Comparison of ENCODE assay signal across 8 cellular contexts in the genomic region with DNA sequence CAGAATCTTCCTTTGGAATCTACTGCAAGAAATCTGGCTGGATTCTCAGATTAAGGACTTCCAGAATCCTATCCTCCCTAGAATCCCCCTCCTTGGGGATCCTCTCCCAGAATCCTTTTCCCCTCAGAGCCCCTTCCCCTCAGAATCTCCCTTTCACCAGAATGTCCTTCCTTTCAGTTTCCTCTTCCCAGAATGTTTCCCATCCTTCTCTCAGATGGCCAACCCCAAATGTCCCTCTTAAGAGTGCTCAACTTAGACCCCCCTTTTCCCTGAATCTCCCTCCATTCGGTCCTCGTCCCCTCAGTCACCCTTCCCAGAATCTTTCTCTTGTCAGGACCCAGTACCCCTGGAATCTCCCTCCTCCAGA. TPM values are rescaled to one million over a fixed set of nuclear protein-coding genes. Genes with fewer than 3 reads are reported as not detected.
A peak's percentile ranks its signal among the peaks of the same experiment; 100 is the strongest.
DNase-seq lines count a peak whose midpoint lies in the region; ATAC-seq, FAIRE-seq and TF ChIP-seq lines count a peak whose summit lies in the region.

No MANE protein-coding gene starts in this region.

- H3K27me3 ChIP-seq in CD4-positive, CD25-positive, alpha-beta regulatory T cell (ENCODE audit: control insufficient read depth, insufficient read depth, low read length), result no peaks in the 10 kb centered on the region
- H3K27me3 ChIP-seq in NT2/D1 (ENCODE audit: insufficient read depth, insufficient read length), result no peaks in the 10 kb centered on the region
- no peaks in the 10 kb centered on the region; a peak in 1 of 7 replicates for H3K27me3 ChIP-seq in H1 (replicated peaks in 1 of 4; ENCODE audit: control insufficient read depth in 3 of 4, extremely low read depth in 1 of 4, insufficient read depth in 3 of 4, low read length in 3 of 4)
- H3K27me3 ChIP-seq in neuron (ENCODE audit: insufficient read depth, low read length), result no peaks in the 10 kb centered on the region

- H3K4me1 ChIP-seq in CD4-positive, CD25-positive, alpha-beta regulatory T cell (ENCODE audit: control insufficient read depth, insufficient read depth, low read length, poor library complexity, severe bottlenecking), result peaks cover 29% of the 10 kb centered on the region
- H3K4me1 ChIP-seq in NT2/D1 (ENCODE audit: insufficient read depth, insufficient read length), result peaks cover 4% of the 10 kb centered on the region
- H3K4me1 ChIP-seq in H1 (replicated peaks in 1 of 4; ENCODE audit: control insufficient read depth in 3 of 4, insufficient read depth in 4 of 4, low read length in 3 of 4), result peaks cover 0 to 5% (median 0%) of the 10 kb centered on the region in 4 experiments; a peak in 3 of 7 replicates
- peaks cover 18% of the 10 kb centered on the region for H3K4me1 ChIP-seq in neuron (ENCODE audit: insufficient read depth, low read length)

- H3K36me3 ChIP-seq in CD4-positive, CD25-positive, alpha-beta regulatory T cell (ENCODE audit: control insufficient read depth, insufficient read depth, low read length), result peaks cover 23% of the 10 kb centered on the region
- H3K36me3 ChIP-seq in NT2/D1 (ENCODE audit: insufficient read depth, insufficient read length, low read length) (peaks cover 37% of the 10 kb centered on the region), H1 (ENCODE audit: control insufficient read depth in 2 of 4, insufficient read depth in 4 of 4, low read length in 3 of 4) (peaks cover 20 to 30% (median 23%) of the 10 kb centered on the region in 4 experiments), neuron (ENCODE audit: insufficient read depth, low read length) (peaks cover 26% of the 10 kb centered on the region)

- H3K23me2 ChIP-seq in H1 (ENCODE audit: low read depth, low read length), result peaks cover 8% of the 10 kb centered on the region; the same call in 1 of the 2 replicates

- no peak overlapping the region for H4K91ac ChIP-seq in H1 (replicated peaks; ENCODE audit: insufficient read length, low read length)

- no peak overlapping the region for H3K14ac ChIP-seq in H1 (ENCODE audit: insufficient read length)

- H3K79me1 ChIP-seq in H1 (ENCODE audit: low read depth, low read length), result peaks cover 8% of the 10 kb centered on the region

- TF ChIP-seq RAD21 in H1 (IDR thresholded peaks at IDR 0.05 in 1 of 2, conservative IDR thresholded peaks at IDR 0.05 in 1 of 2; ENCODE audit: low read depth in 2 of 2, low read length in 2 of 2), result no peak

- peaks cover 7 to 20% of the 10 kb centered on the region in 2 experiments; a peak in 3 of 4 replicates for H3K79me2 ChIP-seq in H1 (ENCODE audit: control insufficient read depth in 1 of 2, insufficient read depth in 2 of 2, low read length in 2 of 2)

- H2AFZ ChIP-seq in H1 (ENCODE audit: low read length), result no peak overlapping the region
- H2AFZ ChIP-seq in neuron (ENCODE audit: low read depth, low read length), result no peak overlapping the region

- peak overlapping the region; percentile 66; the same call in 1 of the 2 replicates for H3K18ac ChIP-seq in H1 (ENCODE audit: extremely low read depth, low read length)

- H3K9me3 ChIP-seq in CD4-positive, CD25-positive, alpha-beta regulatory T cell (ENCODE audit: control insufficient read depth in 2 of 2, low read length in 2 of 2), result no peaks in the 10 kb centered on the region
- H3K9me3 ChIP-seq in NT2/D1 (ENCODE audit: insufficient read depth, low read length) (no peaks in the 10 kb centered on the region), H1 (ENCODE audit: insufficient read depth in 2 of 2, low read depth in 1 of 2, low read length in 1 of 2) (no peaks in the 10 kb centered on the region), neuron (ENCODE audit: low read length) (no peaks in the 10 kb centered on the region)

- peaks cover 4% of the 10 kb centered on the region for H3K27me3 Mint-ChIP-seq in CD4-positive, CD25-positive, alpha-beta regulatory T cell

- H3K4me3 Mint-ChIP-seq in CD4-positive, CD25-positive, alpha-beta regulatory T cell, result peak overlapping the region; percentile 92 to 100 (median 99)

- no peak for TF ChIP-seq CTCF in H1 (IDR thresholded peaks at IDR 0.05; ENCODE audit: control extremely low read depth in 1 of 3, insufficient read depth in 1 of 3, low read depth in 1 of 3, low read length in 3 of 3)
- TF ChIP-seq CTCF in GM10266 (IDR thresholded peaks at IDR 0.05; ENCODE audit: control insufficient read depth, insufficient read depth, low read depth, missing control alignments), result no peak

- H3K27ac ChIP-seq in CD4-positive, CD25-positive, alpha-beta regulatory T cell (ENCODE audit: insufficient read depth, low read length, poor library complexity, severe bottlenecking), result peak overlapping the region; percentile 90
- peak overlapping the region; percentile 69; the same call in 1 of the 2 replicates for H3K27ac ChIP-seq in H1 (ENCODE audit: low read depth, low read length)

- H2BK12ac ChIP-seq in H1 (ENCODE audit: low read depth, low read length), result no peak overlapping the region

- no peak for TF ChIP-seq EP300 in H1 (IDR thresholded peaks at IDR 0.05; ENCODE audit: borderline replicate concordance in 1 of 2, low read depth in 2 of 2, low read length in 2 of 2)

- peak overlapping the region; percentile 82 to 87 for H3K4me2 ChIP-seq in H1 (ENCODE audit: insufficient read depth in 1 of 2, low read depth in 2 of 2, low read length in 2 of 2)

- H2BK20ac ChIP-seq in H1 (ENCODE audit: low read length), result no peak overlapping the region

- H3K23ac ChIP-seq in H1 (ENCODE audit: insufficient read length), result no peak overlapping the region

- no peak overlapping the region for H2BK120ac ChIP-seq in H1 (replicated peaks; ENCODE audit: low read depth, low read length)

- peaks cover 0 to 2% (median 0%) of the 10 kb centered on the region in 7 donors for H3K9me3 Mint-ChIP-seq in CD4-positive, CD25-positive, alpha-beta regulatory T cell

- H2BK5ac ChIP-seq in H1 (ENCODE audit: low read depth, low read length), result peak overlapping the region; percentile 75; the same call in 1 of the 2 replicates

- ATAC-seq in CD4-positive, CD25-positive, alpha-beta regulatory T cell (ENCODE audit: low read depth in 2 of 2), result no peak
- ATAC-seq in GM18505 (IDR thresholded peaks at IDR 0.05; ENCODE audit: unreplicated experiment), result no peak

- H3K4me3 ChIP-seq in CD4-positive, CD25-positive, alpha-beta regulatory T cell (ENCODE audit: low read depth, low read length), result peak overlapping the region; percentile 84
- H3K4me3 ChIP-seq in NT2/D1 (ENCODE audit: insufficient read length, low read depth) (peak overlapping the region; percentile 92), H1 (ENCODE audit: extremely low read depth in 1 of 4, insufficient read depth in 2 of 4, low read depth in 3 of 4, low read length in 4 of 4) (peak overlapping the region; percentile 97 to 99 (median 98)), neuron (ENCODE audit: low read length) (peak overlapping the region; percentile 78)

- peaks cover 2 to 18% of the 10 kb centered on the region in 2 experiments for H4K20me1 ChIP-seq in H1 (replicated peaks in 1 of 2; ENCODE audit: control insufficient read depth in 1 of 2, insufficient read depth in 2 of 2, low read length in 2 of 2)

- no peak for FAIRE-seq in H1 (lab: Jason Lieb, UNC)

- no peak for DNase-seq in CD4-positive, CD25-positive, alpha-beta regulatory T cell
- DNase-seq in NT2/D1 (ENCODE audit: low read depth, low spot score), result no peak
- DNase-seq in H1 (ENCODE audit: low read depth in 1 of 2, low spot score in 2 of 2), result no peak
- DNase-seq in GM10266 (ENCODE audit: extremely low spot score), result no peak
- no peak for DNase-seq in NCI-H524 (lab: John Stamatoyannopoulos, UW)
- DNase-seq in mucosa of gallbladder (ENCODE audit: low spot score), result no peak

- TF ChIP-seq POLR2A in H1 (IDR thresholded peaks at IDR 0.05; ENCODE audit: control extremely low read depth in 1 of 2, low read depth in 2 of 2, low read length in 2 of 2), result no peak
- no peak for TF ChIP-seq POLR2A in GM18505 (IDR thresholded peaks at IDR 0.05; ENCODE audit: borderline replicate concordance, extremely low read depth, insufficient read depth, insufficient read length)

- no peak overlapping the region for H2BK15ac ChIP-seq in H1 (ENCODE audit: low read length)

- H3K27ac Mint-ChIP-seq in CD4-positive, CD25-positive, alpha-beta regulatory T cell, result peak overlapping the region; percentile 99

- no peak overlapping the region for H4K5ac ChIP-seq in H1 (ENCODE audit: insufficient read length, low read depth, low read length)

- H3K4ac ChIP-seq in H1 (replicated peaks; ENCODE audit: insufficient read length, low read depth, low read length), result no peak overlapping the region

- POLR2A ChIA-PET in H1 (lab: Charles Lee; ENCODE audit: partially characterized antibody), result interaction anchor here (0.5 to 47.8 kb wide), 34 partner anchors 10 to 397 kb away, joined by 3 to 1154 read pairs (median 7); a partner anchor contains a TSS

- peaks cover 19% of the 10 kb centered on the region for H3K36me3 Mint-ChIP-seq in CD4-positive, CD25-positive, alpha-beta regulatory T cell

- H3K56ac ChIP-seq in H1 (replicated peaks; ENCODE audit: insufficient read length, low read depth, low read length), result peak overlapping the region; percentile 84

- CTCF ChIA-PET in H1 (lab: Charles Lee; ENCODE audit: partially characterized antibody), result interaction anchor here (0.8 to 1.6 kb wide), 8 partner anchors 8 to 39 kb away, joined by 3 to 11 read pairs (median 5); a partner anchor contains a TSS

- H4K8ac ChIP-seq in H1 (ENCODE audit: extremely low read depth, insufficient read depth, low read length), result no peak overlapping the region

- WGBS in H1 (ENCODE audit: extremely low coverage in 1 of 2, insufficient coverage in 1 of 2, insufficient read length in 1 of 2, insufficient replicate concordance in 2 of 2, low coverage in 1 of 2, low lambda C conversion rate in 2 of 2, missing lambda C conversion rate in 1 of 2), 2 experiments, result 0% methylated on average over 1 of the region's 2 CpGs; no CpG with 5 or more reads in 1 of the 2 experiments

- H3K9ac ChIP-seq in NT2/D1 (ENCODE audit: insufficient read length, low read depth) (peak overlapping the region; percentile 92), H1 (replicated peaks in 1 of 4; ENCODE audit: extremely low read depth in 1 of 4, low read depth in 3 of 4, low read length in 3 of 4) (peak overlapping the region; percentile 60 to 92 (median 72))

- H3K4me1 Mint-ChIP-seq in CD4-positive, CD25-positive, alpha-beta regulatory T cell, result peaks cover 0 to 53% (median 30%) of the 10 kb centered on the region in 4 donors

- H2AK5ac ChIP-seq in H1 (ENCODE audit: low read depth, low read length), result 0 out of 2 replicates have a peak overlapping the region, but pooled peaks have one; percentile 75

RNA-seq across cellular contexts. Expression of a gene that starts 0.6 kb away (rescaled TPM):
- total RNA-seq in CD4-positive, CD25-positive, alpha-beta regulatory T cell, result 2,708 TPM
- polyA plus RNA-seq in CD4-positive, CD25-positive, alpha-beta regulatory T cell, result 1,000 to 10,000 TPM; 1,440 to 2,367 (median 1,925) TPM
- total RNA-seq in H1 (2021; fragmentation: NEBNext Ultra II Directional; extraction: Animal tissue kit (Norgen Biotek cat#: 25700)), result 2,433 and 2,482 TPM in 2 replicates
- polyA plus RNA-seq in H1 (2011; rRNA removed), result 7,810 and 9,546 TPM in 2 replicates
- polyA plus RNA-seq in H1 (2011; cell fraction: cytosol; rRNA removed), result 5,561 TPM
- 4,175 TPM for polyA plus RNA-seq in H1 (2011; cell fraction: nucleus; rRNA removed)
- polyA plus RNA-seq in H1 (2012, experiment 1 of 2), result 3,337 to 4,443 TPM (median 4,024 TPM) in 4 replicates
- polyA plus RNA-seq in H1 (2012, experiment 2 of 2), result 7,637 TPM
- 4,469 TPM for polyA plus RNA-seq in H1 (2013, experiment 1 of 2)
- polyA plus RNA-seq in H1 (2013, experiment 2 of 2), result 4,343 TPM
- polyA minus RNA-seq in H1 (2011; rRNA and poly(A)+ RNA removed), result 1,416 and 1,486 TPM in 2 replicates
- 1,670 TPM for polyA minus RNA-seq in H1 (2011; cell fraction: cytosol; rRNA and poly(A)+ RNA removed)
- 1,057 TPM for polyA minus RNA-seq in H1 (2011; cell fraction: nucleus; rRNA and poly(A)+ RNA removed)
- total RNA-seq in mucosa of gallbladder, result 1,378 TPM

RNA-seq across cellular contexts. Expression of a gene that starts 9.0 kb away (rescaled TPM):
- 322 TPM for total RNA-seq in CD4-positive, CD25-positive, alpha-beta regulatory T cell
- polyA plus RNA-seq in CD4-positive, CD25-positive, alpha-beta regulatory T cell, result 10 to 100 TPM; 75.1 to 83.9 (median 82.8) TPM
- total RNA-seq in H1 (2021; fragmentation: NEBNext Ultra II Directional; extraction: Animal tissue kit (Norgen Biotek cat#: 25700)), result 111 and 118 TPM in 2 replicates
- 77.8 and 110 TPM in 2 replicates for polyA plus RNA-seq in H1 (2011; rRNA removed)
- 88.9 TPM for polyA plus RNA-seq in H1 (2011; cell fraction: cytosol; rRNA removed)
- 202 TPM for polyA plus RNA-seq in H1 (2011; cell fraction: nucleus; rRNA removed)
- polyA plus RNA-seq in H1 (2012, experiment 1 of 2), result 110 to 145 TPM (median 140 TPM) in 4 replicates
- 111 TPM for polyA plus RNA-seq in H1 (2012, experiment 2 of 2)
- 86.7 TPM for polyA plus RNA-seq in H1 (2013, experiment 1 of 2)
- polyA plus RNA-seq in H1 (2013, experiment 2 of 2), result 76.3 TPM
- 54.8 and 86.8 TPM in 2 replicates for polyA minus RNA-seq in H1 (2011; rRNA and poly(A)+ RNA removed)
- 45.4 TPM for polyA minus RNA-seq in H1 (2011; cell fraction: cytosol; rRNA and poly(A)+ RNA removed)
- polyA minus RNA-seq in H1 (2011; cell fraction: nucleus; rRNA and poly(A)+ RNA removed), result 57.4 TPM
- 157 TPM for total RNA-seq in mucosa of gallbladder

RNA-seq across cellular contexts. Expression of a gene that starts 23.9 kb away (rescaled TPM):
- 209 TPM for total RNA-seq in CD4-positive, CD25-positive, alpha-beta regulatory T cell
- 1 to 10 TPM; 1.3 to 3.9 (median 3.1) TPM for polyA plus RNA-seq in CD4-positive, CD25-positive, alpha-beta regulatory T cell
- total RNA-seq in H1 (2021; fragmentation: NEBNext Ultra II Directional; extraction: Animal tissue kit (Norgen Biotek cat#: 25700)), result 64.0 and 65.7 TPM in 2 replicates
- polyA plus RNA-seq in H1 (2011; rRNA removed), result 16.9 and 21.8 TPM in 2 replicates
- polyA plus RNA-seq in H1 (2011; cell fraction: cytosol; rRNA removed), result 12.2 TPM
- 79.0 TPM for polyA plus RNA-seq in H1 (2011; cell fraction: nucleus; rRNA removed)
- 32.6 to 44.5 TPM (median 43.1 TPM) in 4 replicates for polyA plus RNA-seq in H1 (2012, experiment 1 of 2)
- 107 TPM for polyA plus RNA-seq in H1 (2012, experiment 2 of 2)
- 29.9 TPM for polyA plus RNA-seq in H1 (2013, experiment 1 of 2)
- 28.4 TPM for polyA plus RNA-seq in H1 (2013, experiment 2 of 2)
- polyA minus RNA-seq in H1 (2011; rRNA and poly(A)+ RNA removed), result 19.0 and 20.2 TPM in 2 replicates
- 53.9 TPM for polyA minus RNA-seq in H1 (2011; cell fraction: cytosol; rRNA and poly(A)+ RNA removed)
- 37.5 TPM for polyA minus RNA-seq in H1 (2011; cell fraction: nucleus; rRNA and poly(A)+ RNA removed)
- total RNA-seq in mucosa of gallbladder, result 41.8 TPM

RNA-seq across cellular contexts. Expression of a gene that starts 29.7 kb away (rescaled TPM):
- total RNA-seq in CD4-positive, CD25-positive, alpha-beta regulatory T cell, result 1,400 TPM
- 100 to 1,000 TPM in 3 of 4 donors, 10 to 100 TPM in 1; 89.8 to 134 (median 109) TPM for polyA plus RNA-seq in CD4-positive, CD25-positive, alpha-beta regulatory T cell
- 10.9 and 12.2 TPM in 2 replicates for total RNA-seq in H1 (2021; fragmentation: NEBNext Ultra II Directional; extraction: Animal tissue kit (Norgen Biotek cat#: 25700))
- 4.0 and 7.3 TPM in 2 replicates for polyA plus RNA-seq in H1 (2011; rRNA removed)
- polyA plus RNA-seq in H1 (2011; cell fraction: cytosol; rRNA removed), result 1.9 TPM
- 15.8 TPM for polyA plus RNA-seq in H1 (2011; cell fraction: nucleus; rRNA removed)
- polyA plus RNA-seq in H1 (2012, experiment 1 of 2), result 10.1 to 11.7 TPM (median 11.0 TPM) in 4 replicates
- 11.5 TPM for polyA plus RNA-seq in H1 (2012, experiment 2 of 2)
- 14.0 TPM for polyA plus RNA-seq in H1 (2013, experiment 1 of 2)
- polyA plus RNA-seq in H1 (2013, experiment 2 of 2), result 14.2 TPM
- polyA minus RNA-seq in H1 (2011; rRNA and poly(A)+ RNA removed), result 0.76 and 1.6 TPM in 2 replicates
- polyA minus RNA-seq in H1 (2011; cell fraction: cytosol; rRNA and poly(A)+ RNA removed), result 4.3 TPM
- 22.0 TPM for polyA minus RNA-seq in H1 (2011; cell fraction: nucleus; rRNA and poly(A)+ RNA removed)
- 180 TPM for total RNA-seq in mucosa of gallbladder

RNA-seq across cellular contexts. Expression of a gene that starts 44.3 kb away (rescaled TPM):
- total RNA-seq in CD4-positive, CD25-positive, alpha-beta regulatory T cell, result 45.3 TPM
- polyA plus RNA-seq in CD4-positive, CD25-positive, alpha-beta regulatory T cell, result 10 to 100 TPM; 35.4 to 47.4 (median 40.2) TPM
- total RNA-seq in H1 (2021; fragmentation: NEBNext Ultra II Directional; extraction: Animal tissue kit (Norgen Biotek cat#: 25700)), result 153 and 155 TPM in 2 replicates
- 187 and 217 TPM in 2 replicates for polyA plus RNA-seq in H1 (2011; rRNA removed)
- 162 TPM for polyA plus RNA-seq in H1 (2011; cell fraction: cytosol; rRNA removed)
- 233 TPM for polyA plus RNA-seq in H1 (2011; cell fraction: nucleus; rRNA removed)
- 147 to 197 TPM (median 169 TPM) in 4 replicates for polyA plus RNA-seq in H1 (2012, experiment 1 of 2)
- 251 TPM for polyA plus RNA-seq in H1 (2012, experiment 2 of 2)
- polyA plus RNA-seq in H1 (2013, experiment 1 of 2), result 125 TPM
- polyA plus RNA-seq in H1 (2013, experiment 2 of 2), result 123 TPM
- 121 and 126 TPM in 2 replicates for polyA minus RNA-seq in H1 (2011; rRNA and poly(A)+ RNA removed)
- polyA minus RNA-seq in H1 (2011; cell fraction: cytosol; rRNA and poly(A)+ RNA removed), result 92.0 TPM
- 71.7 TPM for polyA minus RNA-seq in H1 (2011; cell fraction: nucleus; rRNA and poly(A)+ RNA removed)
- 53.3 TPM for total RNA-seq in mucosa of gallbladder
